In the genomic region with DNA sequence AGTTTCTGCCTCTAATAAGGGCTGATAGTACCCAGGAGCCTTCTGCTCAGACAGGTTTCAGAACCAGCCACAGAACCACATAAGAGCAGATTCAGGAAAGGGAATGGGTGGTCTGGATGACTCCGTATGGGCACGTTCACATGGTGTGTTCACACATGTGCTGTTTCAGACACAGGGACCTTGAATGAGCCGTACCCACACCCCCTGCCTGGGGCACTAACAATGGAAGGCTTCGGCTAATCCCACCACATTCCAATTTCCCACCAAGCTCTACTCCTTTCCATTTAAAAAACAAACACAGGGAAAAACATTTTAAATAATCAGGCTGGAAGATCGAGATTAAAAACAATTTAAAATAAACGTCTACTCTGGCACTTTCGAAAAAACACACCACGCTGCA, we compare ENCODE assay signal across 16 cellular contexts.
DNase-seq lines count a peak whose midpoint lies in the region; ATAC-seq and TF ChIP-seq lines count a peak whose summit lies in the region.
"Had no signal": no experiment of that assay in that cellular context is flagged by ENCODE, and none has a peak within 500 bp of the region (broad histone marks: within the 10 kb centered on the region; RNA-seq: fewer than 3 reads in every experiment).

No MANE protein-coding gene starts in this region.

- H3K23ac ChIP-seq in mesendoderm (ENCODE audit: low read length) = no peak overlapping the region

- H3K79me1 ChIP-seq in mesendoderm (ENCODE audit: low read length) = no peaks in the 10 kb centered on the region

- POLR2A ChIA-PET in activated CD4-positive, alpha-beta memory T cell treated with anti-CD3 and anti-CD28 coated beads, Interleukin-2, amount 10 ng/mL, durations not matched to agents 7 days and 5 days (lab: Charles Lee) = no interaction called here

- H3K4me3 Mint-ChIP-seq in chondrocyte (ENCODE audit: unreplicated experiment) = no peak overlapping the region
- no peak overlapping the region for H3K4me3 Mint-ChIP-seq in activated CD4-positive, alpha-beta memory T cell treated with anti-CD3 and anti-CD28 coated beads, Interleukin-2, amount 10 ng/mL, durations not matched to agents 7 days and 5 days
- H3K4me3 Mint-ChIP-seq: CD4-positive, alpha-beta T cell had no signal

- H3K27me3 ChIP-seq in HUES48 (ENCODE audit: control insufficient read depth, insufficient read depth, low read length) = no peaks in the 10 kb centered on the region
- no peaks in the 10 kb centered on the region for H3K27me3 ChIP-seq in mesendoderm (ENCODE audit: insufficient read depth, low read length, poor library complexity)

- peaks cover 3% of the 10 kb centered on the region; the same call in 1 of the 2 replicates for H3K4me1 ChIP-seq in HUES48 (ENCODE audit: control insufficient read depth, insufficient read depth, low read length)
- no peaks in the 10 kb centered on the region for H3K4me1 ChIP-seq in mesendoderm (ENCODE audit: control insufficient read depth, low read depth, low read length)
- H3K4me1 ChIP-seq: A549, Caco-2 had no signal

- no peaks in the 10 kb centered on the region for H3K36me3 Mint-ChIP-seq in chondrocyte (ENCODE audit: low read depth)
- no peaks in the 10 kb centered on the region for H3K36me3 Mint-ChIP-seq in activated CD4-positive, alpha-beta memory T cell treated with anti-CD3 and anti-CD28 coated beads, Interleukin-2, amount 10 ng/mL, durations not matched to agents 7 days and 5 days (ENCODE audit: low read depth)

- CTCF ChIA-PET in activated CD4-positive, alpha-beta memory T cell treated with anti-CD3 and anti-CD28 coated beads, Interleukin-2, amount 10 ng/mL, durations not matched to agents 7 days and 5 days (lab: Charles Lee) = no interaction called here

- no peak overlapping the region for H3K18ac ChIP-seq in mesendoderm (ENCODE audit: low read length)

- no peaks in the 10 kb centered on the region for H3K79me2 ChIP-seq in mesendoderm (ENCODE audit: control insufficient read depth, insufficient read depth, low read length)

- H3K9me3 ChIP-seq in HUES48 (ENCODE audit: control insufficient read depth, insufficient read depth, low read length) = no peaks in the 10 kb centered on the region
- H3K9me3 ChIP-seq: A549, Caco-2 had no signal

- no peak overlapping the region for H2AK5ac ChIP-seq in mesendoderm (ENCODE audit: low read length)

- H3K9ac ChIP-seq in HUES48 (ENCODE audit: low read depth, low read length) = no peak overlapping the region
- no peak overlapping the region for H3K9ac ChIP-seq in mesendoderm (ENCODE audit: low read length)

- no peaks in the 10 kb centered on the region for H3K4me1 Mint-ChIP-seq in chondrocyte (ENCODE audit: low read depth)
- no peaks in the 10 kb centered on the region for H3K4me1 Mint-ChIP-seq in activated CD4-positive, alpha-beta memory T cell treated with anti-CD3 and anti-CD28 coated beads, Interleukin-2, amount 10 ng/mL, durations not matched to agents 7 days and 5 days

- H2BK120ac ChIP-seq in mesendoderm (ENCODE audit: low read depth, low read length) = no peak overlapping the region

- peak; percentile 34 for DNase-seq in ELF-1 (ENCODE audit: low read depth, low spot score)
- DNase-seq in chondrocyte (ENCODE audit: low spot score) = peak; percentile 29
- DNase-seq in mesendoderm = peak; percentile 28
- DNase-seq in NCI-H187 treated with DMSO at 0.1 percent for 48 hours (lab: John Stamatoyannopoulos, UW) = no peak
- DNase-seq in activated CD4-positive, alpha-beta memory T cell treated with anti-CD3 and anti-CD28 coated beads, Interleukin-2, amount 10 ng/mL, durations not matched to agents 7 days and 5 days = no peak
- DNase-seq in activated CD4-positive, alpha-beta T cell treated with anti-CD3 and anti-CD28 coated beads, Interleukin-2, amount 50 U/mL, for 4 hours = no peak
- DNase-seq: AML-193; Caco-2; CD4-positive, alpha-beta T cell; DMS79; GF-D8 had no signal

- H3K9me3 Mint-ChIP-seq in chondrocyte (ENCODE audit: low read depth) = no peaks in the 10 kb centered on the region
- no peaks in the 10 kb centered on the region for H3K9me3 Mint-ChIP-seq in activated CD4-positive, alpha-beta memory T cell treated with anti-CD3 and anti-CD28 coated beads, Interleukin-2, amount 10 ng/mL, durations not matched to agents 7 days and 5 days
- H3K9me3 Mint-ChIP-seq: CD4-positive, alpha-beta T cell had no signal

- H3K27me3 Mint-ChIP-seq in chondrocyte (ENCODE audit: low read depth) = peaks cover 8% of the 10 kb centered on the region
- peaks cover 2% of the 10 kb centered on the region for H3K27me3 Mint-ChIP-seq in activated CD4-positive, alpha-beta memory T cell treated with anti-CD3 and anti-CD28 coated beads, Interleukin-2, amount 10 ng/mL, durations not matched to agents 7 days and 5 days

- H2BK5ac ChIP-seq in mesendoderm (ENCODE audit: low read length) = no peak overlapping the region

- ATAC-seq in GM21619 (IDR thresholded peaks at IDR 0.05; ENCODE audit: unreplicated experiment) = no peak
- ATAC-seq: A549 had no signal

- H4K8ac ChIP-seq in mesendoderm (ENCODE audit: low read depth, low read length) = no peak overlapping the region

- no peak overlapping the region for H3K27ac Mint-ChIP-seq in chondrocyte (ENCODE audit: unreplicated experiment)
- no peak overlapping the region for H3K27ac Mint-ChIP-seq in activated CD4-positive, alpha-beta memory T cell treated with anti-CD3 and anti-CD28 coated beads, Interleukin-2, amount 10 ng/mL, durations not matched to agents 7 days and 5 days
- H3K27ac Mint-ChIP-seq: CD4-positive, alpha-beta T cell had no signal

- H3K27ac ChIP-seq in HUES48 (ENCODE audit: low read depth, low read length) = peak overlapping the region; percentile 4
- no peak overlapping the region for H3K27ac ChIP-seq in mesendoderm (ENCODE audit: low read depth, low read length)
- H3K27ac ChIP-seq: 22Rv1, A549, C4-2B had no signal

- TF ChIP-seq CTCF in chondrocyte (IDR thresholded peaks at IDR 0.05) = no peak

- no CpG with 5 or more reads among the region's 8 CpGs for WGBS in mesendoderm (ENCODE audit: extremely low coverage, insufficient coverage, low lambda C conversion rate)

- H3K36me3 ChIP-seq in HUES48 (ENCODE audit: control insufficient read depth, insufficient read depth, low read length) (no peaks in the 10 kb centered on the region), mesendoderm (ENCODE audit: control insufficient read depth, insufficient read depth, low read length) (no peaks in the 10 kb centered on the region)

- H3K4me3 ChIP-seq in HUES48 (ENCODE audit: low read depth, low read length) (no peak overlapping the region), mesendoderm (ENCODE audit: low read length) (no peak overlapping the region)
- H3K4me3 ChIP-seq: A549 had no signal

- H3K56ac ChIP-seq in mesendoderm (ENCODE audit: low read length) = no peak overlapping the region

- H3K4ac ChIP-seq in mesendoderm (ENCODE audit: low read depth, low read length) = no peak overlapping the region

- no peak overlapping the region for H3K4me2 ChIP-seq in mesendoderm (ENCODE audit: low read length)
- H3K4me2 ChIP-seq: A549 had no signal

- no peak overlapping the region for H2BK15ac ChIP-seq in mesendoderm (replicated peaks; ENCODE audit: low read depth)

- H4K5ac ChIP-seq in mesendoderm (ENCODE audit: low read length) = no peak overlapping the region

Comparison
In these comparisons a context has a peak if more than half of its experiments do, and no peak if none do; other contexts are left out.
1. DNase-seq: peak in ELF-1 (single experiment), chondrocyte (single experiment) and mesendoderm (single experiment); none in NCI-H187 treated with DMSO at 0.1 percent for 48 hours (single experiment), activated CD4-positive, alpha-beta memory T cell treated with anti-CD3 and anti-CD28 coated beads, Interleukin-2, amount 10 ng/mL, durations not matched to agents 7 days and 5 days (single experiment) and activated CD4-positive, alpha-beta T cell treated with anti-CD3 and anti-CD28 coated beads, Interleukin-2, amount 50 U/mL, for 4 hours (0 of 2).